ENCODE assay signal across 13 cellular contexts in the genomic region with DNA sequence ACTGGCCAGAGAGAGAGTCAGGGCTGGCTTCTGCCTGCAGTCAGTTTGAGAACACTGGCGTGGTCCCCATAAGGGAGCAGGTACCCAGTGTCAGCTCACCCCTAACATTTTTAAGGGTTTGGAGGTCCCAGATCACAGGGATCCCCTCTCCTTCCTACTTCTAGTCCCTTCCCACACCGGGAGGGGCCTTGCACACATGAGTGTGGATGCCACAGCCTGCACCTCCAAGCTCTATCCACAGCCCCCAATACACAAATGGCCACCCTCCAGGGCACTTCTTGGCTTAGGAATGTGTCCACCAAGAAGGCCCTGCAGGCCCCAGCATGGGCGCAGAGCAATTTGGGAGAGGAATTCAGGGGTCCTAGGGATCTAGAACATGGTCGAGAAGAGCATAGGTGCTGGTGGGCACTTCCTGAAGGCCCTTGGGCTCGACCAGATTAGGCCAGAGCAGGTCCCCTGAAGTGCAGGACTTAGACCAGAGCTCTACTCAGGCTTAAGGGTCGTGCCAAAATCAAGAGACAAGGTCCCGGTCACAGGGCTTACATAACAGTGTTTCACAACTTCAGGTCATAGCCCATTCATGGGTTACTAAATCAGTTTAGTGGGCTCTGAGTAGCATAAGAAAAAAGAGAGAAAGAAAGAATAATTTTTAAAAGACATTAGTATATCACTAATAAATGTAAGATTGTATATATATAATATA. TPM values are rescaled to one million over a fixed set of nuclear protein-coding genes. Genes with fewer than 3 reads are reported as not detected.
DNase-seq lines count a peak whose midpoint lies in the region; ATAC-seq and TF ChIP-seq lines count a peak whose summit lies in the region.
"Had no signal": no experiment of that assay in that cellular context is flagged by ENCODE, and none has a peak within 500 bp of the region (broad histone marks: within the 10 kb centered on the region; RNA-seq: fewer than 3 reads in every experiment).

No MANE protein-coding gene starts in this region.

- no TSS peak for BruUV-seq in PC-9 (replicated peaks; lab: Mats Ljungman, UMichigan)

- H3K79me2 ChIP-seq in PC-9 (ENCODE audit: low read depth) = peaks cover 11% of the 10 kb centered on the region

- POLR2A ChIA-PET in PC-9 (lab: Charles Lee; ENCODE audit: unreplicated experiment) = no interaction called here

- peak overlapping the region; percentile 85 for H3K27ac Mint-ChIP-seq in stimulated activated naive B cell treated with anti-CD40 and anti-IgM and Interleukin-4, amounts not matched to agents 10 μg/mL and 1 μg/mL and 100 μg/mL, for 72 hours

- intact Hi-C loops in Right ventricle myocardium superior (cut with DNase I) = no loop called here
- intact Hi-C loops in Right ventricle myocardium inferior (cut with DNase I) = no loop called here
- intact Hi-C loops in PC-9 (cut with micrococcal nuclease; ENCODE audit: unreplicated experiment) = no loop called here
- intact Hi-C loops in uterus (cut with DNase I; ENCODE audit: low total_unique reads) = no loop called here

- ATAC-seq in Right ventricle myocardium superior (ENCODE audit: poor library complexity) = peak; percentile 55
- ATAC-seq in Right ventricle myocardium inferior = no peak
- ATAC-seq in stimulated activated naive B cell treated with anti-CD40 and anti-IgM and Interleukin-4, amounts not matched to agents 10 μg/mL and 1 μg/mL and 100 μg/mL, for 72 hours (replicated peaks) = no peak

- no peak overlapping the region for H2AFZ ChIP-seq in PC-9

- H3K4me3 Mint-ChIP-seq in stimulated activated naive B cell treated with anti-CD40 and anti-IgM and Interleukin-4, amounts not matched to agents 10 μg/mL and 1 μg/mL and 100 μg/mL, for 72 hours = no peak overlapping the region

- H3K9me3 Mint-ChIP-seq in stimulated activated naive B cell treated with anti-CD40 and anti-IgM and Interleukin-4, amounts not matched to agents 10 μg/mL and 1 μg/mL and 100 μg/mL, for 72 hours = peaks cover 6 to 11% of the 10 kb centered on the region in 2 donors

- H3K4me1 ChIP-seq in PC-9 (replicated peaks; ENCODE audit: insufficient read depth) (peaks cover 57% of the 10 kb centered on the region), uterus (no peaks in the 10 kb centered on the region)

- H3K9me3 ChIP-seq in PC-9 (ENCODE audit: insufficient read depth, low read depth) = peaks cover 1% of the 10 kb centered on the region; the same call in 1 of the 2 replicates
- no peaks in the 10 kb centered on the region for H3K9me3 ChIP-seq in uterus

- no peak overlapping the region for H3K4me2 ChIP-seq in PC-9
- H3K4me2 ChIP-seq: BLaER1 had no signal

- peaks cover 36 to 60% of the 10 kb centered on the region in 2 donors for H3K36me3 Mint-ChIP-seq in stimulated activated naive B cell treated with anti-CD40 and anti-IgM and Interleukin-4, amounts not matched to agents 10 μg/mL and 1 μg/mL and 100 μg/mL, for 72 hours

- no peaks in the 10 kb centered on the region for H3K27me3 Mint-ChIP-seq in stimulated activated naive B cell treated with anti-CD40 and anti-IgM and Interleukin-4, amounts not matched to agents 10 μg/mL and 1 μg/mL and 100 μg/mL, for 72 hours

- H3K36me3 ChIP-seq in PC-9 (ENCODE audit: low read depth) (peaks cover 34% of the 10 kb centered on the region), uterus (no peaks in the 10 kb centered on the region)

- TF ChIP-seq CTCF in PC-9 (conservative IDR thresholded peaks at IDR 0.05) (no peak), fibroblast of the aortic adventitia (IDR thresholded peaks at IDR 0.05; ENCODE audit: insufficient read depth, low read length) (no peak), uterus (IDR thresholded peaks at IDR 0.05) (no peak)

- H3K27ac ChIP-seq in PC-9 (peak overlapping the region; percentile 97; the same call in 1 of the 2 replicates), uterus (no peak overlapping the region)
- H3K27ac ChIP-seq: BLaER1 had no signal

- H3K4me3 ChIP-seq in PC-9 (no peak overlapping the region), fibroblast of the aortic adventitia (ENCODE audit: low read depth, low read length) (no peak overlapping the region), uterus (no peak overlapping the region)
- H3K4me3 ChIP-seq: BLaER1 had no signal

- DNase-seq in Right ventricle myocardium superior = no peak
- no peak for DNase-seq in Right ventricle myocardium inferior (ENCODE audit: missing footprints)
- no peak for DNase-seq in PC-9
- peak; percentile 25 for DNase-seq in fibroblast of the aortic adventitia (ENCODE audit: low read depth)
- DNase-seq in stimulated activated naive B cell treated with anti-CD40 and anti-IgM and Interleukin-4, amounts not matched to agents 10 μg/mL and 1 μg/mL and 100 μg/mL, for 72 hours = no peak
- DNase-seq in COLO668 (lab: John Stamatoyannopoulos, UW; ENCODE audit: unreplicated experiment) = no peak
- no peak for DNase-seq in uterus
- DNase-seq: activated gamma-delta T cell treated with Interleukin-2 at 50 U/mL for 16 hours, NCI-H1092, trophoblast cell had no signal

- no peak for TF ChIP-seq POLR2A in uterus (IDR thresholded peaks at IDR 0.05)

- CTCF ChIA-PET in PC-9 (lab: Charles Lee) = no interaction called here

- no peaks in the 10 kb centered on the region for H4K20me1 ChIP-seq in PC-9 (ENCODE audit: insufficient read depth)
- H4K20me1 ChIP-seq: BLaER1 had no signal

- peaks cover 90% of the 10 kb centered on the region for H3F3A ChIP-seq in PC-9 (ENCODE audit: insufficient read depth, low read depth)

- H3K9me2 ChIP-seq in PC-9 (ENCODE audit: insufficient read depth) = no peaks in the 10 kb centered on the region

- no peaks in the 10 kb centered on the region for H3K27me3 ChIP-seq in PC-9 (ENCODE audit: insufficient read depth, low read depth)
- no peaks in the 10 kb centered on the region for H3K27me3 ChIP-seq in uterus
- H3K27me3 ChIP-seq: BLaER1 had no signal

- peaks cover 29 to 63% of the 10 kb centered on the region in 2 donors for H3K4me1 Mint-ChIP-seq in stimulated activated naive B cell treated with anti-CD40 and anti-IgM and Interleukin-4, amounts not matched to agents 10 μg/mL and 1 μg/mL and 100 μg/mL, for 72 hours

RNA-seq across cellular contexts. Expression of gene FXYD5, which starts 16.0 kb away (rescaled TPM):
- 20.9 TPM for total RNA-seq in Right ventricle myocardium superior
- total RNA-seq in Right ventricle myocardium inferior = 23.5 TPM
- 137 and 181 TPM in 2 replicates for total RNA-seq in PC-9 (2021)
- total RNA-seq in fibroblast of the aortic adventitia (ENCODE audit: low replicate concordance) = 11.5 and 59.8 TPM in 2 replicates
- 10 to 100 TPM; 10.9 to 86.2 (median 34.2) TPM for total RNA-seq in uterus

RNA-seq across cellular contexts. Expression of gene FXYD7, which starts 27.5 kb away (rescaled TPM):
- total RNA-seq in Right ventricle myocardium superior = not detected
- total RNA-seq in Right ventricle myocardium inferior = not detected
- total RNA-seq in PC-9 (2021) = not detected in 2 replicates
- total RNA-seq in fibroblast of the aortic adventitia (ENCODE audit: low replicate concordance) = not detected in 2 replicates
- total RNA-seq in uterus = 1 to 10 TPM in 1 of 4 donors, under 1 TPM in 1, not detected in 2; 0.83 to 3.7 TPM
- total RNA-seq: myocyte, renal cortical epithelial cell had no signal

RNA-seq across cellular contexts. Expression of gene FXYD1, which starts 31.9 kb away (rescaled TPM):
- total RNA-seq in Right ventricle myocardium superior = 580 TPM
- 556 TPM for total RNA-seq in Right ventricle myocardium inferior
- not detected in 2 replicates for total RNA-seq in PC-9 (2021)
- total RNA-seq in fibroblast of the aortic adventitia (ENCODE audit: low replicate concordance) = 2.5 and 6.5 TPM in 2 replicates
- total RNA-seq in uterus = 100 to 1,000 TPM in 2 of 4 donors, 10 to 100 TPM in 2; 18.1 to 214 (median 105) TPM
- total RNA-seq: renal cortical epithelial cell had no signal

RNA-seq across cellular contexts. Expression of gene LGI4, which starts 35.7 kb away (rescaled TPM):
- total RNA-seq in Right ventricle myocardium superior (8.1 TPM), Right ventricle myocardium inferior (10.0 TPM), PC-9 (2021) (1.2 and 1.3 TPM in 2 replicates), fibroblast of the aortic adventitia (ENCODE audit: low replicate concordance) (0.09 and 3.7 TPM in 2 replicates), uterus (10 to 100 TPM in 3 of 4 donors, 1 to 10 TPM in 1; 5.1 to 44.4 (median 19.7) TPM)
- total RNA-seq: renal cortical epithelial cell had no signal

RNA-seq across cellular contexts. Expression of gene FXYD3, which starts 54.9 kb away (rescaled TPM):
- 1.3 TPM for total RNA-seq in Right ventricle myocardium superior
- total RNA-seq in Right ventricle myocardium inferior = 2.3 TPM
- total RNA-seq in PC-9 (2021) = 240 and 287 TPM in 2 replicates
- total RNA-seq in fibroblast of the aortic adventitia (ENCODE audit: low replicate concordance) = 1.3 TPM in 1 of 2 replicates, not detected in the other
- total RNA-seq in uterus = 1 to 10 TPM; 1.5 to 3.8 (median 1.6) TPM
- total RNA-seq: renal cortical epithelial cell had no signal
